ENCODE assay signal across 15 cellular contexts in the genomic region with DNA sequence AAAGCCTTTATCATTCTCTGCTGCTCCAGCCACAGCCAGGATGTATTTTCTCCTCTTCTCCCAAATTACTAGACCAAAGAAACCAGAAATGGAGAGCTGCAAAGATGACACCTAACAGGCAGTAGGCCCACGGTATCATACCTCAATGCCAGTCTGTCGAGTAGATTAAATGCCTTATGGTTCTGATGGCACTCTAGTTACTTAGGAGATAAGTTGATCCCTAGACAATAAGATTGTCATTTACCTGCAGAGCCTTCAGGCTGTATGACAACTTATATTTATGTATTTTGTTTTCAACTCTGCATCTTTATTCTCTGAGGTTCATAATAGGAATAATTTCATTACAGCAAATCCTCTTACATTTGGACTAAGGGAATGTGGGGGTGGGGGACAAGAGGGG.
A peak's percentile ranks its signal among the peaks of the same experiment; 100 is the strongest.
DNase-seq lines count a peak whose midpoint lies in the region; ATAC-seq and TF ChIP-seq lines count a peak whose summit lies in the region.
"Had no signal": no experiment of that assay in that cellular context is flagged by ENCODE, and none has a peak within 500 bp of the region (broad histone marks: within the 10 kb centered on the region; RNA-seq: fewer than 3 reads in every experiment).

No MANE protein-coding gene starts in this region.

- no peaks in the 10 kb centered on the region for H4K20me1 ChIP-seq in H9 (ENCODE audit: control insufficient read depth, insufficient read depth, insufficient read length)

- no peak overlapping the region for H2BK120ac ChIP-seq in H9 (ENCODE audit: low read depth, low read length, poor library complexity, severe bottlenecking)

- H4K5ac ChIP-seq in H9 (ENCODE audit: insufficient read length, low read depth, low read length): no peak overlapping the region

- POLR2A ChIA-PET in WTC11 (lab: Charles Lee): no interaction called here

- no peak for ATAC-seq in WTC11
- ATAC-seq in GM19324 (IDR thresholded peaks at IDR 0.05; ENCODE audit: low FRiP score, unreplicated experiment): no peak
- ATAC-seq in GM18519 (IDR thresholded peaks at IDR 0.05; ENCODE audit: low FRiP score, unreplicated experiment): no peak
- ATAC-seq: GM12878 had no signal

- no peaks in the 10 kb centered on the region for H3K79me1 ChIP-seq in H9 (ENCODE audit: insufficient read depth, low read depth, low read length, poor library complexity, severe bottlenecking)

- no peak overlapping the region for H2AFZ ChIP-seq in H9 (ENCODE audit: low read length)

- H3T11ph ChIP-seq in H9 (ENCODE audit: low read length): no peak overlapping the region

- WGBS in H9 (ENCODE audit: extremely low coverage, insufficient read length, low lambda C conversion rate): no CpG with 5 or more reads among the region's 2 CpGs

- no peak overlapping the region for H4K8ac ChIP-seq in H9 (replicated peaks; ENCODE audit: insufficient read length, low read depth, low read length)

- H3K27me3 Mint-ChIP-seq in H9 (ENCODE audit: low read depth) (no peaks in the 10 kb centered on the region), WTC11 (ENCODE audit: low read depth) (no peaks in the 10 kb centered on the region), nephron (ENCODE audit: low read depth) (peaks cover 2% of the 10 kb centered on the region)
- H3K27me3 Mint-ChIP-seq: CD4-positive, alpha-beta memory T cell had no signal

- no peak overlapping the region for H2BK15ac ChIP-seq in H9 (ENCODE audit: low read depth, low read length)

- no peaks in the 10 kb centered on the region for H3K36me3 ChIP-seq in uterus
- H3K36me3 ChIP-seq: BE2C, HAP-1 had no signal

- no peak overlapping the region for H2BK5ac ChIP-seq in H9 (ENCODE audit: insufficient read length, low read length)

- CTCF ChIA-PET in WTC11 (lab: Charles Lee): interaction anchor here (1.1 kb wide), 1 partner anchor 10 kb away, joined by 3 read pairs; no protein-coding TSS in a partner anchor

- no peak overlapping the region for H2BK12ac ChIP-seq in H9 (ENCODE audit: insufficient read length, low read depth, low read length)

- peaks cover 13 to 16% of the 10 kb centered on the region in 2 experiments; a peak in 4 of 5 replicates for H3K9me3 Mint-ChIP-seq in H9
- H3K9me3 Mint-ChIP-seq in WTC11: peaks cover 24% of the 10 kb centered on the region
- peaks cover 19% of the 10 kb centered on the region for H3K9me3 Mint-ChIP-seq in nephron

- H3K56ac ChIP-seq in H9 (ENCODE audit: insufficient read length, low read depth, low read length): no peak overlapping the region

- peaks cover 17 to 20% of the 10 kb centered on the region in 2 experiments for H3K4me1 Mint-ChIP-seq in H9
- peaks cover 25% of the 10 kb centered on the region for H3K4me1 Mint-ChIP-seq in WTC11
- H3K4me1 Mint-ChIP-seq in nephron: peaks cover 44% of the 10 kb centered on the region
- H3K4me1 Mint-ChIP-seq: CD4-positive, alpha-beta memory T cell had no signal

- no peaks in the 10 kb centered on the region for H3K23me2 ChIP-seq in H9 (ENCODE audit: insufficient read length, low read depth, low read length, poor library complexity, severe bottlenecking)

- peaks cover 11 to 14% (median 14%) of the 10 kb centered on the region in 3 experiments; a peak in 5 of 7 replicates for H3K36me3 Mint-ChIP-seq in H9 (ENCODE audit: insufficient read depth in 1 of 3, low read depth in 3 of 3)
- peaks cover 20% of the 10 kb centered on the region for H3K36me3 Mint-ChIP-seq in WTC11
- H3K36me3 Mint-ChIP-seq in nephron (ENCODE audit: low read depth): peaks cover 23% of the 10 kb centered on the region
- H3K36me3 Mint-ChIP-seq: CD4-positive, alpha-beta memory T cell had no signal

- H3K23ac ChIP-seq in H9 (ENCODE audit: insufficient read length, low read depth, low read length): no peak overlapping the region

- H3K9me3 ChIP-seq in H9 (ENCODE audit: control insufficient read depth, low read depth, low read length): no peaks in the 10 kb centered on the region
- H3K9me3 ChIP-seq in uterus: no peaks in the 10 kb centered on the region
- H3K9me3 ChIP-seq: BE2C, HAP-1 had no signal

- no peak overlapping the region for H3K18ac ChIP-seq in H9 (ENCODE audit: insufficient read length, low read depth, low read length)

- intact Hi-C loops in uterus (cut with DNase I; ENCODE audit: low total_unique reads): no loop called here

- H3K27ac ChIP-seq in H9 (ENCODE audit: insufficient read length, low read depth, low read length) (no peak overlapping the region), uterus (peak overlapping the region; percentile 33 to 44)
- H3K27ac ChIP-seq: C4-2B had no signal

- TF ChIP-seq POLR2A in uterus (IDR thresholded peaks at IDR 0.05): no peak

- H4K91ac ChIP-seq in H9 (ENCODE audit: insufficient read length, low read depth, low read length): no peak overlapping the region

- H3K4me3 ChIP-seq in uterus: no peak overlapping the region
- H3K4me3 ChIP-seq: GM12878, HAP-1 had no signal

- H3K4me1 ChIP-seq in H9 (ENCODE audit: insufficient read depth, low read length) (peaks cover 2% of the 10 kb centered on the region; the same call in 1 of the 2 replicates), uterus (peaks cover 0 to 2% of the 10 kb centered on the region in 2 donors)

- H2AK5ac ChIP-seq in H9 (ENCODE audit: insufficient read length, low read length): no peak overlapping the region

- H3K4me3 Mint-ChIP-seq in H9 (peak overlapping the region in 1 of 2 experiments; percentile 4; a peak in 1 of 5 replicates), WTC11 (no peak overlapping the region), nephron (no peak overlapping the region)
- H3K4me3 Mint-ChIP-seq: CD4-positive, alpha-beta memory T cell had no signal

- no peak overlapping the region for H3K4me2 ChIP-seq in H9 (ENCODE audit: insufficient read depth, insufficient read length, low read length)

- no peak overlapping the region for H3K4ac ChIP-seq in H9 (ENCODE audit: low read depth, low read length)

- H3K14ac ChIP-seq in H9 (ENCODE audit: insufficient read depth, low read length): no peak overlapping the region

- H3K27ac Mint-ChIP-seq in H9 (peak overlapping the region in 2 of 3 experiments; percentile 53 to 81; a peak in 3 of 7 replicates), WTC11 (0 out of 2 replicates have a peak overlapping the region, but pooled peaks have one; percentile 76), nephron (peak overlapping the region in 2 of 3 experiments; percentile 76 to 91)
- H3K27ac Mint-ChIP-seq: CD4-positive, alpha-beta memory T cell had no signal

- H3K27me3 ChIP-seq in H9 (ENCODE audit: insufficient read depth, low read length) (no peaks in the 10 kb centered on the region), uterus (no peaks in the 10 kb centered on the region)
- H3K27me3 ChIP-seq: BE2C had no signal

- no peak overlapping the region for H2BK20ac ChIP-seq in H9 (ENCODE audit: low read depth, low read length, poor library complexity, severe bottlenecking)

- H3K9ac ChIP-seq in H9 (ENCODE audit: extremely low read depth, insufficient read length, low read length): no peak overlapping the region

- DNase-seq in H9 (no peak), WTC11 (ENCODE audit: low spot score) (no peak), uterus (no peak)
- DNase-seq in activated T-cell treated with anti-CD3 and anti-CD28 coated beads, Interleukin-2, amount 50 U/mL, for 1 hour: no peak
- DNase-seq: BE2C; CD4-positive, alpha-beta memory T cell; DMS79; GOT3; IMR-90 had no signal

- 0 out of 2 replicates have a peak, but pooled peaks cover 2% of the 10 kb centered on the region for H3K79me2 ChIP-seq in H9 (ENCODE audit: insufficient read depth, low read length)

- TF ChIP-seq CTCF in H9 (conservative IDR thresholded peaks at IDR 0.05): no peak
- no peak for TF ChIP-seq CTCF in WTC11 (IDR thresholded peaks at IDR 0.05)
- TF ChIP-seq CTCF in nephron (IDR thresholded peaks at IDR 0.05; ENCODE audit: unreplicated experiment in 3 of 3): no peak
- TF ChIP-seq CTCF in uterus (IDR thresholded peaks at IDR 0.05): no peak

TF ChIP-seq in WTC11, 78 proteins besides CTCF, POLR2A, EP300 and RAD21:
- TF ChIP-seq, protein P1, sequence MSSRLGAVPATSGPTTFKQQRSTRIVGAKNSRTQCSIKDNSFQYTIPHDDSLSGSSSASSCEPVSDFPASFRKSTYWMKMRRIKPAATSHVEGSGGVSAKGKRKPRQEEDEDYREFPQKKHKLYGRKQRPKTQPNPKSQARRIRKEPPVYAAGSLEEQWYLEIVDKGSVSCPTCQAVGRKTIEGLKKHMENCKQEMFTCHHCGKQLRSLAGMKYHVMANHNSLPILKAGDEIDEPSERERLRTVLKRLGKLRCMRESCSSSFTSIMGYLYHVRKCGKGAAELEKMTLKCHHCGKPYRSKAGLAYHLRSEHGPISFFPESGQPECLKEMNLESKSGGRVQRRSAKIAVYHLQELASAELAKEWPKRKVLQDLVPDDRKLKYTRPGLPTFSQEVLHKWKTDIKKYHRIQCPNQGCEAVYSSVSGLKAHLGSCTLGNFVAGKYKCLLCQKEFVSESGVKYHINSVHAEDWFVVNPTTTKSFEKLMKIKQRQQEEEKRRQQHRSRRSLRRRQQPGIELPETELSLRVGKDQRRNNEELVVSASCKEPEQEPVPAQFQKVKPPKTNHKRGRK (CRISPR knock-in tag; IDR thresholded peaks at IDR 0.05; ENCODE audit: borderline replicate concordance): no peak
- TF ChIP-seq NFATC4 (CRISPR knock-in tag; IDR thresholded peaks at IDR 0.05) (no peak), MXD4 (CRISPR knock-in tag; IDR thresholded peaks at IDR 0.05; ENCODE audit: borderline replicate concordance) (no peak), OVOL2 (CRISPR knock-in tag; IDR thresholded peaks at IDR 0.05; ENCODE audit: borderline replicate concordance) (no peak), CREB1 (CRISPR knock-in tag; IDR thresholded peaks at IDR 0.05) (no peak), EMX1 (CRISPR knock-in tag; IDR thresholded peaks at IDR 0.05) (no peak), ZMAT4 (CRISPR knock-in tag; IDR thresholded peaks at IDR 0.05) (no peak), NR3C1 (CRISPR knock-in tag; conservative IDR thresholded peaks at IDR 0.05; ENCODE audit: low read depth) (no peak), ZNF263 (CRISPR knock-in tag; IDR thresholded peaks at IDR 0.05; ENCODE audit: low read depth) (no peak)
- TF ChIP-seq, protein P2, sequence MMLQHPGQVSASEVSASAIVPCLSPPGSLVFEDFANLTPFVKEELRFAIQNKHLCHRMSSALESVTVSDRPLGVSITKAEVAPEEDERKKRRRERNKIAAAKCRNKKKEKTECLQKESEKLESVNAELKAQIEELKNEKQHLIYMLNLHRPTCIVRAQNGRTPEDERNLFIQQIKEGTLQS (CRISPR knock-in tag; conservative IDR thresholded peaks at IDR 0.05): no peak
